In the genomic region with DNA sequence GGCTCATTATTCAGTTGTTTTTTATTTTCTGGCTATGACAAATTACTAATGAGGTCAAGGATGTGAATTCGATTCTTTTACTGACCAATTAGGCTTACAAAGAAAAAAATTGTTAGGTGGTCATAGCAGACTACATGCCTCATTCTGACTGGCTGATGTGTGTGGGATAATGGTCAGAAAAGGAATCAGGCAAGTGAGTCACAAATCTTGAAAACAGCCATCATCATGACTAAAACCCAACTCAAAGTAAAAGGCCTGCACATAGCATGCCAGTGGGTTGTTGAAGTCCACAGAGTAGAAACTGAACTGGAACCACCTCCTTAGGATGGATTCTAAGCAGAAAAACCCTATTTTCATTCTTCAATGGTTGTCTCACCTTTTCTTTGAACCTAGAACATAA, we compare ENCODE assay signal across 14 cellular contexts. TPM values are rescaled to one million over a fixed set of nuclear protein-coding genes. Genes with fewer than 3 reads are reported as not detected.
A peak's percentile ranks its signal among the peaks of the same experiment; 100 is the strongest.
DNase-seq lines count a peak whose midpoint lies in the region; ATAC-seq and TF ChIP-seq lines count a peak whose summit lies in the region.
"Had no signal": no experiment of that assay in that cellular context is flagged by ENCODE, and none has a peak within 500 bp of the region (broad histone marks: within the 10 kb centered on the region; RNA-seq: fewer than 3 reads in every experiment).

No MANE protein-coding gene starts in this region.

- H3K4me3 Mint-ChIP-seq in GM23338 = no peak overlapping the region
- no peak overlapping the region for H3K4me3 Mint-ChIP-seq in effector memory CD8-positive, alpha-beta T cell
- H3K4me3 Mint-ChIP-seq: activated naive CD4-positive, alpha-beta T cell treated with anti-CD3 and anti-CD28 coated beads for 36 hours had no signal

- ATAC-seq in HG03571 (IDR thresholded peaks at IDR 0.05; ENCODE audit: unreplicated experiment) (no peak), GM23338 (no peak)
- no peak for ATAC-seq in effector memory CD8-positive, alpha-beta T cell (replicated peaks)

- DNase-seq in Caki2 (ENCODE audit: low read depth) (peak; percentile 18), LHCN-M2 (ENCODE audit: low read depth) (peak; percentile 87), dedifferentiated amniotic fluid mesenchymal stem cell (ENCODE audit: extremely low spot score) (peak; percentile 35), myocyte (ENCODE audit: low read depth) (peak; percentile 41), GM23338 (ENCODE audit: low spot score) (no peak), HT-29 (ENCODE audit: low spot score) (no peak)
- DNase-seq in effector memory CD8-positive, alpha-beta T cell = no peak
- DNase-seq: activated naive CD4-positive, alpha-beta T cell treated with anti-CD3 and anti-CD28 coated beads for 36 hours; NCI-H187 treated with DMSO at 0.1 percent for 48 hours; NCI-H526 treated with DMSO at 0.1 percent for 48 hours; PC-9; SW 1271 had no signal

- H3K9me2 ChIP-seq in GM23338 (ENCODE audit: insufficient read depth) = no peaks in the 10 kb centered on the region

- H3K4me1 Mint-ChIP-seq in GM23338 = no peaks in the 10 kb centered on the region; the same call in 2 of the 3 replicates
- H3K4me1 Mint-ChIP-seq in effector memory CD8-positive, alpha-beta T cell (ENCODE audit: low read depth in 2 of 2) = no peaks in the 10 kb centered on the region

- H3F3A ChIP-seq in GM23338 (replicated peaks; ENCODE audit: low read depth) = no peaks in the 10 kb centered on the region

- H3K4me3 ChIP-seq in GM23338 = no peak overlapping the region
- H3K4me3 ChIP-seq: PC-9 had no signal

- H3K36me3 ChIP-seq in GM23338 (ENCODE audit: insufficient read depth) = no peaks in the 10 kb centered on the region

- H3K4me1 ChIP-seq in GM23338 (ENCODE audit: insufficient read depth) = no peaks in the 10 kb centered on the region
- H3K4me1 ChIP-seq: parathyroid adenoma had no signal

- H3K9me3 Mint-ChIP-seq in GM23338 = peaks cover 13% of the 10 kb centered on the region
- H3K9me3 Mint-ChIP-seq in effector memory CD8-positive, alpha-beta T cell = no peaks in the 10 kb centered on the region
- H3K9me3 Mint-ChIP-seq: activated naive CD4-positive, alpha-beta T cell treated with anti-CD3 and anti-CD28 coated beads for 36 hours had no signal

- in situ Hi-C loops in Caki2 (cut with HindIII; ENCODE audit: low pct_unique_long_range_greater_than_20kb, low sequenced_read_pairs) = no loop called here

- no peaks in the 10 kb centered on the region for H4K20me1 ChIP-seq in GM23338 (replicated peaks; ENCODE audit: insufficient read depth)

- no peaks in the 10 kb centered on the region for H3K79me2 ChIP-seq in GM23338 (replicated peaks; ENCODE audit: insufficient read depth)
- H3K79me2 ChIP-seq: parathyroid adenoma had no signal

- TF ChIP-seq CTCF in GM23338 (conservative IDR thresholded peaks at IDR 0.05; ENCODE audit: low read depth in 2 of 2) = no peak

- no peak overlapping the region for H3K27ac ChIP-seq in GM23338 (ENCODE audit: low read depth)
- H3K27ac ChIP-seq: parathyroid adenoma, PC-9 had no signal

- H3K27ac Mint-ChIP-seq in GM23338 = no peak overlapping the region
- H3K27ac Mint-ChIP-seq in effector memory CD8-positive, alpha-beta T cell = no peak overlapping the region
- H3K27ac Mint-ChIP-seq: activated naive CD4-positive, alpha-beta T cell treated with anti-CD3 and anti-CD28 coated beads for 36 hours had no signal

- H3K36me3 Mint-ChIP-seq in GM23338 (ENCODE audit: low read depth) = peaks cover 31% of the 10 kb centered on the region
- H3K36me3 Mint-ChIP-seq in effector memory CD8-positive, alpha-beta T cell (ENCODE audit: insufficient read depth) = no peaks in the 10 kb centered on the region

- H3K4me2 ChIP-seq in GM23338 = no peak overlapping the region
- H3K4me2 ChIP-seq: PC-9 had no signal

- no peaks in the 10 kb centered on the region for H3K27me3 ChIP-seq in GM23338 (ENCODE audit: insufficient read depth)

- peaks cover 2% of the 10 kb centered on the region for H3K27me3 Mint-ChIP-seq in GM23338 (ENCODE audit: insufficient read depth, low read depth, poor library complexity)
- H3K27me3 Mint-ChIP-seq in effector memory CD8-positive, alpha-beta T cell = no peaks in the 10 kb centered on the region

- H2AFZ ChIP-seq in GM23338 = no peak overlapping the region
- H2AFZ ChIP-seq: parathyroid adenoma, PC-9 had no signal

TF ChIP-seq in GM23338, 12 proteins besides CTCF, POLR2A, EP300 and RAD21 (continues in another document):
- TF ChIP-seq, protein P1, sequence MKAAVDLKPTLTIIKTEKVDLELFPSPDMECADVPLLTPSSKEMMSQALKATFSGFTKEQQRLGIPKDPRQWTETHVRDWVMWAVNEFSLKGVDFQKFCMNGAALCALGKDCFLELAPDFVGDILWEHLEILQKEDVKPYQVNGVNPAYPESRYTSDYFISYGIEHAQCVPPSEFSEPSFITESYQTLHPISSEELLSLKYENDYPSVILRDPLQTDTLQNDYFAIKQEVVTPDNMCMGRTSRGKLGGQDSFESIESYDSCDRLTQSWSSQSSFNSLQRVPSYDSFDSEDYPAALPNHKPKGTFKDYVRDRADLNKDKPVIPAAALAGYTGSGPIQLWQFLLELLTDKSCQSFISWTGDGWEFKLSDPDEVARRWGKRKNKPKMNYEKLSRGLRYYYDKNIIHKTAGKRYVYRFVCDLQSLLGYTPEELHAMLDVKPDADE (IDR thresholded peaks at IDR 0.05) = no peak
- TF ChIP-seq EZH2 (IDR thresholded peaks at IDR 0.05; ENCODE audit: low read depth, unreplicated experiment) (no peak), NANOG (IDR thresholded peaks at IDR 0.05; ENCODE audit: borderline replicate concordance) (no peak), EZH2phosphoT487 (IDR thresholded peaks at IDR 0.05; ENCODE audit: unreplicated experiment) (no peak), POLR2AphosphoS5 (IDR thresholded peaks at IDR 0.05; ENCODE audit: low read depth) (no peak), CREB1 (CRISPR knock-in tag; IDR thresholded peaks at IDR 0.05; ENCODE audit: low read depth) (no peak), ZNF331 (CRISPR knock-in tag; IDR thresholded peaks at IDR 0.05; ENCODE audit: low read depth) (no peak), JUNB (IDR thresholded peaks at IDR 0.05; ENCODE audit: unreplicated experiment) (no peak), STAT1 (IDR thresholded peaks at IDR 0.05; ENCODE audit: unreplicated experiment) (no peak)
- TF ChIP-seq, protein P2, sequence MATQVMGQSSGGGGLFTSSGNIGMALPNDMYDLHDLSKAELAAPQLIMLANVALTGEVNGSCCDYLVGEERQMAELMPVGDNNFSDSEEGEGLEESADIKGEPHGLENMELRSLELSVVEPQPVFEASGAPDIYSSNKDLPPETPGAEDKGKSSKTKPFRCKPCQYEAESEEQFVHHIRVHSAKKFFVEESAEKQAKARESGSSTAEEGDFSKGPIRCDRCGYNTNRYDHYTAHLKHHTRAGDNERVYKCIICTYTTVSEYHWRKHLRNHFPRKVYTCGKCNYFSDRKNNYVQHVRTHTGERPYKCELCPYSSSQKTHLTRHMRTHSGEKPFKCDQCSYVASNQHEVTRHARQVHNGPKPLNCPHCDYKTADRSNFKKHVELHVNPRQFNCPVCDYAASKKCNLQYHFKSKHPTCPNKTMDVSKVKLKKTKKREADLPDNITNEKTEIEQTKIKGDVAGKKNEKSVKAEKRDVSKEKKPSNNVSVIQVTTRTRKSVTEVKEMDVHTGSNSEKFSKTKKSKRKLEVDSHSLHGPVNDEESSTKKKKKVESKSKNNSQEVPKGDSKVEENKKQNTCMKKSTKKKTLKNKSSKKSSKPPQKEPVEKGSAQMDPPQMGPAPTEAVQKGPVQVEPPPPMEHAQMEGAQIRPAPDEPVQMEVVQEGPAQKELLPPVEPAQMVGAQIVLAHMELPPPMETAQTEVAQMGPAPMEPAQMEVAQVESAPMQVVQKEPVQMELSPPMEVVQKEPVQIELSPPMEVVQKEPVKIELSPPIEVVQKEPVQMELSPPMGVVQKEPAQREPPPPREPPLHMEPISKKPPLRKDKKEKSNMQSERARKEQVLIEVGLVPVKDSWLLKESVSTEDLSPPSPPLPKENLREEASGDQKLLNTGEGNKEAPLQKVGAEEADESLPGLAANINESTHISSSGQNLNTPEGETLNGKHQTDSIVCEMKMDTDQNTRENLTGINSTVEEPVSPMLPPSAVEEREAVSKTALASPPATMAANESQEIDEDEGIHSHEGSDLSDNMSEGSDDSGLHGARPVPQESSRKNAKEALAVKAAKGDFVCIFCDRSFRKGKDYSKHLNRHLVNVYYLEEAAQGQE (IDR thresholded peaks at IDR 0.05; ENCODE audit: unreplicated experiment) = no peak

RNA-seq across cellular contexts. Expression of a gene that starts 8.6 kb away (rescaled TPM):
- 11.0 and 13.1 TPM in 2 replicates for total RNA-seq in Caki2 (2014; rRNA removed; shearing (Covaris generic); ENCODE audit: low replicate concordance)
- total RNA-seq in LHCN-M2 (2014; rRNA removed) (15.6 and 22.3 TPM in 2 replicates), myocyte (8.9 TPM in 2 replicates)
- 7.3 TPM for polyA plus RNA-seq in LHCN-M2 (2012)
- 6.9 TPM for polyA plus RNA-seq in myocyte (2012)
- total RNA-seq in GM23338 (2014; rRNA removed; shearing (Covaris generic)) = 10.3 and 11.4 TPM in 2 replicates
- polyA plus RNA-seq in GM23338 (2016; fragmentation: Nextera tagmentation; extraction: Ambion mirVana) = 19.9 and 21.3 TPM in 2 replicates
- total RNA-seq in HT-29 (2014; rRNA removed; shearing (Covaris generic)) = 3.4 and 4.1 TPM in 2 replicates

RNA-seq across cellular contexts. Expression of a gene that starts 8.9 kb away (rescaled TPM):
- 44.3 and 45.9 TPM in 2 replicates for total RNA-seq in Caki2 (2014; rRNA removed; shearing (Covaris generic); ENCODE audit: low replicate concordance)
- total RNA-seq in LHCN-M2 (2014; rRNA removed) (118 and 120 TPM in 2 replicates), myocyte (121 and 137 TPM in 2 replicates)
- 63.1 TPM for polyA plus RNA-seq in LHCN-M2 (2012)
- polyA plus RNA-seq in myocyte (2012) = 140 TPM
- total RNA-seq in GM23338 (2014; rRNA removed; shearing (Covaris generic)) = 69.6 and 74.3 TPM in 2 replicates
- 13.1 and 17.7 TPM in 2 replicates for polyA plus RNA-seq in GM23338 (2016; fragmentation: Nextera tagmentation; extraction: Ambion mirVana)
- 18.8 and 22.8 TPM in 2 replicates for total RNA-seq in HT-29 (2014; rRNA removed; shearing (Covaris generic))

Comparison
In these comparisons a context has a peak if more than half of its experiments do, and no peak if none do; other contexts are left out.
1. DNase-seq: peak in Caki2 (single experiment), LHCN-M2 (single experiment), dedifferentiated amniotic fluid mesenchymal stem cell (single experiment) and myocyte (single experiment); none in GM23338 (single experiment), HT-29 (single experiment) and effector memory CD8-positive, alpha-beta T cell (0 of 3).